Comparison of ENCODE assay signal across 20 cellular contexts in genomic region chr20:774680-775057, GRCh38. TPM values are rescaled to one million over a fixed set of nuclear protein-coding genes. Genes with fewer than 3 reads are reported as not detected.
"Had no signal": no experiment of that assay in that cellular context is flagged by ENCODE, and none has a peak within 500 bp of the region (broad histone marks: within the 10 kb centered on the region; RNA-seq: fewer than 3 reads in every experiment).

No MANE protein-coding gene starts in this region.

- H3K9me3 Mint-ChIP-seq: dendritic cell treated with granulocyte-macrophage colony-stimulating factor and Interleukin-4, amounts not matched to agents 40 ng/mL and 50 ng/mL, for 4 days; naive B cell had no signal

- H3K4me1 ChIP-seq: suprapubic skin, tibial artery had no signal

- H3K36me3 ChIP-seq: esophagus squamous epithelium, heart left ventricle, neutrophil, suprapubic skin, tibial artery had no signal

- H3K4me1 Mint-ChIP-seq: naive B cell had no signal

- H3K9me3 ChIP-seq: esophagus squamous epithelium, neutrophil, suprapubic skin, tibial artery had no signal

- H3K4me2 ChIP-seq: smooth muscle cell had no signal

- H3K27ac Mint-ChIP-seq: dendritic cell treated with granulocyte-macrophage colony-stimulating factor and Interleukin-4, amounts not matched to agents 40 ng/mL and 50 ng/mL, for 4 days; naive B cell had no signal

- DNase-seq: esophagus squamous epithelium; foreskin fibroblast; heart left ventricle; hippocampal formation; left colon; left ventricle myocardium superior; mesenchymal stem cell; naive B cell; posterior cingulate gyrus; stimulated activated CD4-positive, alpha-beta T cell treated with anti-CD3 and anti-CD28 coated beads, Interleukin-2, amount 100 ng/mL, for 48 hours; stimulated activated naive CD4-positive, alpha-beta T cell treated with Interleukin-2 at 50 U/mL for 16 hours; tibial artery had no signal

- H3K27me3 ChIP-seq: esophagus squamous epithelium had no signal

- H3K4me3 Mint-ChIP-seq: dendritic cell treated with granulocyte-macrophage colony-stimulating factor and Interleukin-4, amounts not matched to agents 40 ng/mL and 50 ng/mL, for 4 days; naive B cell had no signal

- H3K36me3 Mint-ChIP-seq: naive B cell had no signal

- H3K27ac ChIP-seq: neutrophil, suprapubic skin, tibial artery had no signal

- H3K4me3 ChIP-seq: esophagus squamous epithelium, heart left ventricle, lung, smooth muscle cell, suprapubic skin, tibial artery had no signal

RNA-seq across cellular contexts. Expression of gene SLC52A3, which starts 6.4 kb away (rescaled TPM):
- total RNA-seq: osteoblast, pulmonary artery endothelial cell had no signal
- polyA plus RNA-seq: neural cell, smooth muscle cell had no signal
